ENCODE assay signal across 8 cellular contexts in genomic region chr12:111840831-111841230, GRCh38. TPM values are rescaled to one million over a fixed set of nuclear protein-coding genes. Genes with fewer than 3 reads are reported as not detected.
DNase-seq lines count a peak whose midpoint lies in the region; ATAC-seq and TF ChIP-seq lines count a peak whose summit lies in the region.
"Had no signal": no experiment of that assay in that cellular context is flagged by ENCODE, and none has a peak within 500 bp of the region (broad histone marks: within the 10 kb centered on the region; RNA-seq: fewer than 3 reads in every experiment).

No MANE protein-coding gene starts in this region.

- TF ChIP-seq POLR2A in HCT116 (IDR thresholded peaks at IDR 0.05; ENCODE audit: borderline replicate concordance, extremely low read depth, insufficient read depth, insufficient read length) = no peak

- peak overlapping the region; percentile 77 for H3K4me2 ChIP-seq in HCT116 (ENCODE audit: low read length)

- H2AFZ ChIP-seq in HCT116 (ENCODE audit: low read depth, low read length, poor library complexity, severe bottlenecking) = no peak overlapping the region

- DNase-seq in HCT116 (ENCODE audit: low read depth, low spot score) (no peak), T-cell (no peak), foreskin keratinocyte (no peak), DMS153 treated with DMSO at 0.1 percent for 48 hours (lab: John Stamatoyannopoulos, UW; ENCODE audit: unreplicated experiment) (no peak), G401 (ENCODE audit: low spot score) (no peak), UCSD-AML1 (lab: John Stamatoyannopoulos, UW; ENCODE audit: unreplicated experiment) (no peak)
- DNase-seq: NCI-H2107 had no signal

- peak overlapping the region; percentile 98 to 99 (median 98) for H3K4me3 Mint-ChIP-seq in T-cell

- H3K27ac Mint-ChIP-seq in T-cell = peak overlapping the region; percentile 98 to 99

- H3K4me3 ChIP-seq in HCT116 (replicated peaks in 1 of 2; ENCODE audit: low read depth in 1 of 2, low read length in 2 of 2) (peak overlapping the region; percentile 79 to 86), skeletal muscle tissue (ENCODE audit: low read length in 3 of 3) (peak overlapping the region; percentile 82 to 88 (median 82))

- H3K9me2 ChIP-seq in HCT116 (ENCODE audit: insufficient read depth) = no peaks in the 10 kb centered on the region

- no TSS peak for BruUV-seq in HCT116 (replicated peaks; lab: Mats Ljungman, UMichigan)

- H3K4me1 ChIP-seq in HCT116 (ENCODE audit: control insufficient read depth in 1 of 2, insufficient read depth in 2 of 2, low read length in 2 of 2) = peaks cover 3 to 28% of the 10 kb centered on the region in 2 experiments; a peak in 2 of 4 replicates
- no peaks in the 10 kb centered on the region for H3K4me1 ChIP-seq in foreskin keratinocyte
- H3K4me1 ChIP-seq in skeletal muscle tissue (ENCODE audit: control insufficient read depth in 3 of 3, insufficient read depth in 3 of 3, low read length in 3 of 3) = peaks cover 29 to 42% (median 30%) of the 10 kb centered on the region in 3 donors

- TF ChIP-seq RAD21 in HCT116 (IDR thresholded peaks at IDR 0.05; ENCODE audit: low read depth) = no peak

- intact Hi-C loops in HCT116 (cut with micrococcal nuclease) = no loop called here

- H3K9ac ChIP-seq in HCT116 (ENCODE audit: low read length) (peak overlapping the region; percentile 91), skeletal muscle tissue (ENCODE audit: low read depth in 1 of 3, low read length in 3 of 3) (peak overlapping the region; percentile 65 to 98 (median 89))

- TF ChIP-seq CTCF in HCT116 (IDR thresholded peaks at IDR 0.05 in 2 of 3, conservative IDR thresholded peaks at IDR 0.05 in 1 of 3; ENCODE audit: borderline replicate concordance in 1 of 3, insufficient read depth in 1 of 3, low read depth in 2 of 3, low read length in 2 of 3) (no peak), foreskin keratinocyte (conservative IDR thresholded peaks at IDR 0.05) (no peak)

- H3K27ac ChIP-seq in HCT116 (ENCODE audit: low read depth, low read length) = peak overlapping the region; percentile 95
- peak overlapping the region; percentile 95 for H3K27ac ChIP-seq in foreskin keratinocyte
- no peak overlapping the region for H3K27ac ChIP-seq in skeletal muscle tissue (ENCODE audit: low read depth, low read length)

- RAD21 ChIA-PET in HCT116 (lab: Charles Lee; ENCODE audit: low non-redundant PET in 1 of 2, low total read pairs in 2 of 2, uncharacterized antibody in 2 of 2, unreplicated experiment in 2 of 2) = no interaction called here

- H3K36me3 Mint-ChIP-seq in T-cell = peaks cover 26% of the 10 kb centered on the region

- H3K9me3 ChIP-seq in HCT116 (ENCODE audit: control insufficient read depth in 1 of 2, insufficient read depth in 1 of 2, low read depth in 1 of 2, low read length in 2 of 2) = no peaks in the 10 kb centered on the region
- no peaks in the 10 kb centered on the region for H3K9me3 ChIP-seq in skeletal muscle tissue (ENCODE audit: control insufficient read depth in 3 of 3, low read length in 3 of 3)

- no peaks in the 10 kb centered on the region for H3K9me3 Mint-ChIP-seq in T-cell

- CTCF ChIA-PET in HCT116 (lab: Charles Lee) (no interaction called here), T-cell (lab: Charles Lee) (interaction anchor here in 1 of 2 donors (0.7 to 1.0 kb wide), 2 partner anchors 172 to 355 kb away, joined by 3 read pairs; partner anchors contain the start of genes ERP29 and TMEM116)

- peaks cover 62% of the 10 kb centered on the region for H3K79me2 ChIP-seq in HCT116 (ENCODE audit: insufficient read depth, low read length)

- in situ Hi-C loops in G401 (cut with HindIII; ENCODE audit: low sequenced_read_pairs) = no loop called here

- peaks cover 2 to 9% of the 10 kb centered on the region in 2 experiments; a peak in 2 of 4 replicates for H3K36me3 ChIP-seq in HCT116 (ENCODE audit: control insufficient read depth in 1 of 2, insufficient read depth in 2 of 2, low read length in 2 of 2)
- peaks cover 4 to 7% (median 6%) of the 10 kb centered on the region in 3 donors for H3K36me3 ChIP-seq in skeletal muscle tissue (ENCODE audit: control insufficient read depth in 3 of 3, insufficient read depth in 3 of 3, low read length in 3 of 3)

- no peaks in the 10 kb centered on the region for H3K27me3 Mint-ChIP-seq in T-cell

- H3K4me1 Mint-ChIP-seq in T-cell = peaks cover 65 to 71% (median 66%) of the 10 kb centered on the region in 3 donors

- no peaks in the 10 kb centered on the region for H3K27me3 ChIP-seq in HCT116 (ENCODE audit: insufficient read depth, low read length)
- no peaks in the 10 kb centered on the region for H3K27me3 ChIP-seq in foreskin keratinocyte
- H3K27me3 ChIP-seq in skeletal muscle tissue (ENCODE audit: control insufficient read depth in 3 of 3, insufficient read depth in 3 of 3, low read length in 3 of 3) = no peaks in the 10 kb centered on the region

- ATAC-seq in HCT116 (no peak), T-cell (replicated peaks in 1 of 4) (no peak), foreskin keratinocyte (no peak)

- POLR2A ChIA-PET in HCT116 (lab: Charles Lee) = no interaction called here
- POLR2A ChIA-PET in T-cell (lab: Charles Lee) = no interaction called here

- no peaks in the 10 kb centered on the region for H4K20me1 ChIP-seq in HCT116 (ENCODE audit: insufficient read depth)

TF ChIP-seq in HCT116, 20 proteins besides CTCF, POLR2A, EP300 and RAD21 (continues in another document):
- TF ChIP-seq EZH2phosphoT487 (IDR thresholded peaks at IDR 0.05; ENCODE audit: borderline replicate concordance) (no peak), REST (IDR thresholded peaks at IDR 0.05; ENCODE audit: low read depth) (no peak), ZBTB33 (IDR thresholded peaks at IDR 0.05; ENCODE audit: extremely low read depth, insufficient replicate concordance, low read length) (no peak), POLR2AphosphoS5 (IDR thresholded peaks at IDR 0.05; ENCODE audit: low read depth, low read length) (no peak), SRF (IDR thresholded peaks at IDR 0.05; ENCODE audit: low read depth) (no peak), CEBPB (IDR thresholded peaks at IDR 0.05; ENCODE audit: low read depth) (no peak), MAX (IDR thresholded peaks at IDR 0.05) (no peak), CBX3 (IDR thresholded peaks at IDR 0.05; ENCODE audit: low read depth) (no peak), JUND (IDR thresholded peaks at IDR 0.05) (no peak), ELF1 (IDR thresholded peaks at IDR 0.05; ENCODE audit: borderline replicate concordance, low read depth) (no peak), ZFX (IDR thresholded peaks at IDR 0.05) (no peak), EGR1 (IDR thresholded peaks at IDR 0.05; ENCODE audit: low read depth) (no peak), TCF7L2 (IDR thresholded peaks at IDR 0.05; ENCODE audit: borderline replicate concordance, extremely low read depth, insufficient read depth, insufficient read length) (no peak), SP1 (IDR thresholded peaks at IDR 0.05; ENCODE audit: low read depth) (no peak), YY1 (IDR thresholded peaks at IDR 0.05; ENCODE audit: extremely low read depth, insufficient replicate concordance, low read depth, low read length) (no peak)

RNA-seq across cellular contexts. Expression of gene MAPKAPK5, which starts 1.2 kb away (rescaled TPM):
- total RNA-seq in HCT116 (2021; ENCODE audit: unreplicated experiment) (57.9 TPM), T-cell (10 to 100 TPM; 59.1 to 70.2 (median 65.3) TPM), foreskin keratinocyte (38.6 and 40.8 TPM in 2 replicates), skeletal muscle tissue (24.0 TPM)
- 34.0 and 36.8 TPM in 2 replicates for polyA plus RNA-seq in HCT116 (2012)
- 21.7 and 26.1 TPM in 2 replicates for polyA plus RNA-seq in foreskin keratinocyte
- 87.2 and 94.3 TPM in 2 replicates for total RNA-seq in G401 (2014; rRNA removed; shearing (Covaris generic))
